In the genomic region with DNA sequence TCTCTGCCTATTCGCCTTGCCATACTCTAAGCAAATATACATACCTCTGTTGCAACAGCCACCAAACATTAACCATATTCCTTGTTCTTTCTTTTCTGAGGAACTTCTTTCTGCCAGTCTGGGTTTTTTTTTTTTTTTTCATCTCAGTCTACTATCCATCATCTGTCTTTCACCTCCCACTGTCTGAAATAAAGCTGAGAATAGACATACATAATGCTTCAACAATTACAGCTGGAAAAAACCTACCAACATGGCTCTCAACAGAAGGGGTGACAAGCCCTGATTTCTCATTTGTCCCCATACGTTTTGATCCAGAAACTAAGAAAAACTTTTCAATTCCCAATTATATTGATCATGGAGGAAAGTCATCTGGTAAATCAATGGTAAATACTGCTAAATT, we compare ENCODE assay signal across 30 cellular contexts.
"Had no signal": no experiment of that assay in that cellular context is flagged by ENCODE, and none has a peak within 500 bp of the region (broad histone marks: within the 10 kb centered on the region; RNA-seq: fewer than 3 reads in every experiment).

No MANE protein-coding gene starts in this region.

- H3K27me3 ChIP-seq: adrenal gland, ascending aorta, brain microvascular endothelial cell, breast epithelium, cardiac muscle cell had no signal

- DNase-seq: activated effector memory CD4-positive, alpha-beta T cell treated with anti-CD3 and anti-CD28 coated beads, Interleukin-2, amount 50 U/mL, for 16 hours; activated effector memory CD4-positive, alpha-beta T cell treated with Interleukin-2 at 50 U/mL for 16 hours; activated gamma-delta T cell; activated gamma-delta T cell treated with Interleukin-2 at 50 U/mL for 16 hours; activated naive CD4-positive, alpha-beta T cell; activated naive CD4-positive, alpha-beta T cell treated with anti-CD3 and anti-CD28 coated beads for 36 hours; activated naive CD4-positive, alpha-beta T cell treated with anti-CD3 and anti-CD28 coated beads, Interleukin-2, amount 10 ng/mL, durations not matched to agents 7 days and 5 days; activated naive CD4-positive, alpha-beta T cell treated with anti-CD3 and anti-CD28 coated beads, Interleukin-2, amount 50 U/mL, for 16 hours; activated naive CD4-positive, alpha-beta T cell treated with Interleukin-2 at 50 U/mL for 16 hours; activated naive CD8-positive, alpha-beta T cell treated with anti-CD3 and anti-CD28 coated beads for 36 hours; activated naive CD8-positive, alpha-beta T cell treated with anti-CD3 and anti-CD28 coated beads, Interleukin-2, amount 10 ng/mL, durations not matched to agents 7 days and 5 days; activated naive CD8-positive, alpha-beta T cell treated with anti-CD3 and anti-CD28 coated beads, Interleukin-2, amount 50 U/mL, for 24 hours; activated T-cell treated with anti-CD3 and anti-CD28 coated beads, Interleukin-2, amount 50 U/mL, for 1 hour; activated T-cell treated with anti-CD3 and anti-CD28 coated beads, Interleukin-2, amount 50 U/mL, for 24 hours; activated T-cell treated with anti-CD3 and anti-CD28 coated beads, Interleukin-2, amount 50 U/mL, for 4 hours; activated T-cell treated with anti-CD3 and anti-CD28 coated beads, Interleukin-2, amount 50 U/mL, for 48 hours; activated T-cell treated with anti-CD3 and anti-CD28 coated beads, Interleukin-2, amount 50 U/mL, for 72 hours; adrenal gland; amniotic stem cell; amygdala; anterior cingulate cortex; aorta; body of pancreas; brain microvascular endothelial cell; caudate nucleus; central memory CD4-positive, alpha-beta T cell; cerebellar nuclear complex had no signal

- H3K4me3 ChIP-seq: adrenal gland, ascending aorta, body of pancreas, breast epithelium, cardiac muscle cell had no signal

- H3K27ac ChIP-seq: adrenal gland, ascending aorta, body of pancreas, brain microvascular endothelial cell, breast epithelium, cardiac muscle cell had no signal

- H3K36me3 ChIP-seq: adrenal gland, ascending aorta, brain microvascular endothelial cell, breast epithelium, cardiac muscle cell had no signal

- H3K9me3 ChIP-seq: adrenal gland, ascending aorta, body of pancreas, breast epithelium had no signal
